In genomic region chr2:233705911-233706506, GRCh38 we compare ENCODE assay signal across 1 cellular context.
TF ChIP-seq lines count a peak whose summit lies in the region.

No MANE protein-coding gene starts in this region.

TF ChIP-seq in SK-N-SH treated with all-trans-retinoic acid at 6 μM for 48 hours, 23 proteins besides CTCF, POLR2A, EP300 and RAD21 (continued from another document):
- TF ChIP-seq TSHZ2 (CRISPR knock-in tag; IDR thresholded peaks at IDR 0.05) (no peak), ZFP3 (CRISPR knock-in tag; IDR thresholded peaks at IDR 0.05) (no peak), POU6F1 (CRISPR knock-in tag; IDR thresholded peaks at IDR 0.05; ENCODE audit: borderline replicate concordance, low read depth) (no peak), OSR1 (CRISPR knock-in tag; IDR thresholded peaks at IDR 0.05) (no peak), ZFP30 (CRISPR knock-in tag; IDR thresholded peaks at IDR 0.05) (no peak), TOX (CRISPR knock-in tag; IDR thresholded peaks at IDR 0.05; ENCODE audit: borderline replicate concordance) (no peak), SNAI2 (CRISPR knock-in tag; IDR thresholded peaks at IDR 0.05) (no peak), ZNF565 (CRISPR knock-in tag; conservative IDR thresholded peaks at IDR 0.05; ENCODE audit: low read depth) (no peak)
